ENCODE assay signal across 25 cellular contexts in the genomic region with DNA sequence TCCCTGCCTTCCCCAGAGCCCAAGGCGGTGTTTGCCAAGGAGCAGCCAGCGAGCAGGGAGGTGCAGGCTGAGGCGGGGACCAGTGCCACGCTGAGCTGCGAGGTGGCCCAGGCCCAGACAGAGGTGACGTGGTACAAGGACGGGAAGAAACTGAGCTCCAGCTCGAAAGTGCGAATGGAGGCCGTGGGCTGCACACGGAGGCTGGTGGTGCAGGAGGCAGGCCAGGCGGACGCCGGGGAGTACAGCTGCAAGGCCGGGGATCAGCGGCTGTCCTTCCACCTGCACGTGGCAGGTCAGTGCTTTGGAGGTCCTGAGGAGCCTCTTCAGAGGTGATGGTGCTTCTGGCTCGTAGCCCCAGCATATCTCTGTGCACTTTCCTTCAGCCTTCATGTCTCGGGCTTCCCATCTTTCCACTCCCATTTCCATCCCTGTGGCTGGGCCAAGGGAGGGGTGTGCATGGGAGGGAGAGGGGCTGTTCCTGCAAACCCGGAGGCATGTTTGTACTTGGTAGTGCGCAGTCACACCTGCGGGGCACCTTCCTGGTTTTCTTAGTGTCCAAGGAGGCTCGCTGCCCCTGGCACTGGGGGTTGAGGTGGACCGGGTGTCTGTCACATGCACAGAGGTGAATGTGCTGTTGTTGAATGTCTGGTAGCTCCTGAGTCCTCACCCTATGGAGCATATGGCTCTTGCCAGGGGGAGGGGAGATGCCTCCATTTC.
"Had no signal": no experiment of that assay in that cellular context is flagged by ENCODE, and none has a peak within 500 bp of the region (broad histone marks: within the 10 kb centered on the region; RNA-seq: fewer than 3 reads in every experiment).

No MANE protein-coding gene starts in this region.

- H3K36me3 Mint-ChIP-seq: activated naive CD4-positive, alpha-beta T cell treated with anti-CD3 and anti-CD28 coated beads, Interleukin-2, amount 10 ng/mL, durations not matched to agents 7 days and 5 days had no signal

- H3K27ac Mint-ChIP-seq: activated CD8-positive, alpha-beta T cell treated with anti-CD3 and anti-CD28 coated beads for 36 hours; activated naive CD4-positive, alpha-beta T cell treated with anti-CD3 and anti-CD28 coated beads, Interleukin-2, amount 10 ng/mL, durations not matched to agents 7 days and 5 days; activated naive CD8-positive, alpha-beta T cell treated with anti-CD3 and anti-CD28 coated beads for 36 hours; activated T-cell treated with anti-CD3 and anti-CD28 coated beads, Interleukin-2, amount 50 U/mL, for 72 hours; activated T-helper 2 cell treated with anti-CD3 and anti-CD28 coated beads, Interferon-gamma antibody, Interleukin-2, Interleukin-4, amounts not matched to agents 10 μg/mL and 5 μg/mL and 100 μg/mL, durations not matched to agents 14 hours and 24 hours and 36 hours; T-helper 1 cell treated with Interleukin-12 subunit alpha and Interleukin-12 subunit beta and Interleukin-4 antibody, amounts not matched to agents 30 μg/mL and 1 μg/mL, for 36 hours had no signal

- H3K4me1 ChIP-seq: Peyer's patch, SJSA1 had no signal

- H3K4me3 Mint-ChIP-seq: activated CD8-positive, alpha-beta T cell treated with anti-CD3 and anti-CD28 coated beads for 36 hours; activated naive CD4-positive, alpha-beta T cell treated with anti-CD3 and anti-CD28 coated beads, Interleukin-2, amount 10 ng/mL, durations not matched to agents 7 days and 5 days; activated naive CD8-positive, alpha-beta T cell treated with anti-CD3 and anti-CD28 coated beads for 36 hours; activated T-cell treated with anti-CD3 and anti-CD28 coated beads, Interleukin-2, amount 50 U/mL, for 72 hours; T-helper 1 cell treated with Interleukin-12 subunit alpha and Interleukin-12 subunit beta and Interleukin-4 antibody, amounts not matched to agents 30 μg/mL and 1 μg/mL, for 36 hours had no signal

- H3K27ac ChIP-seq: Peyer's patch, RWPE1, SJSA1 had no signal

- H3K4me1 Mint-ChIP-seq: activated naive CD8-positive, alpha-beta T cell treated with anti-CD3 and anti-CD28 coated beads for 36 hours had no signal

- H3K27me3 Mint-ChIP-seq: activated CD8-positive, alpha-beta T cell treated with anti-CD3 and anti-CD28 coated beads for 36 hours; activated naive CD4-positive, alpha-beta T cell treated with anti-CD3 and anti-CD28 coated beads, Interleukin-2, amount 10 ng/mL, durations not matched to agents 7 days and 5 days; activated naive CD8-positive, alpha-beta T cell treated with anti-CD3 and anti-CD28 coated beads for 36 hours had no signal

- H3K27me3 ChIP-seq: Peyer's patch, SJSA1 had no signal

- H3K36me3 ChIP-seq: Peyer's patch, SJSA1 had no signal

- DNase-seq: activated CD4-positive, alpha-beta T cell treated with anti-CD3 and anti-CD28 coated beads for 4 hours; activated CD8-positive, alpha-beta memory T cell treated with anti-CD3 and anti-CD28 coated beads, Interleukin-2, amount 50 U/mL, for 4 hours; activated CD8-positive, alpha-beta T cell treated with anti-CD3 and anti-CD28 coated beads for 36 hours; activated gamma-delta T cell treated with Interleukin-2 at 50 U/mL for 16 hours; activated naive CD4-positive, alpha-beta T cell treated with anti-CD3 and anti-CD28 coated beads, Interleukin-2, amount 10 ng/mL, durations not matched to agents 7 days and 5 days; activated naive CD8-positive, alpha-beta T cell treated with anti-CD3 and anti-CD28 coated beads for 36 hours; activated T-cell treated with anti-CD3 and anti-CD28 coated beads, Interleukin-2, amount 50 U/mL, for 72 hours; caudate nucleus; KG1; NCI-H1048; NCI-H1694; NCI-H2029; NCI-H2107; NCI-H345; NCI-H510A; NCI-H526 treated with DMSO at 0.1 percent for 48 hours; NCI-H82; NK-92 treated with Interleukin-12 subunit alpha and Interleukin-12 subunit beta, amount 100 ng/mL, for 24 hours; Peyer's patch; SHP77 had no signal

- ATAC-seq: activated CD4-positive, CD25-positive, alpha-beta regulatory T cell treated with anti-CD3 and anti-CD28 coated beads, Interleukin-2, amount 50 U/mL, for 24 hours; activated T-cell treated with anti-CD3 and anti-CD28 coated beads, Interleukin-2, amount 50 U/mL, for 72 hours had no signal

- H3K4me3 ChIP-seq: Peyer's patch, SJSA1 had no signal

- H3K9me3 ChIP-seq: SJSA1 had no signal
